In genomic region chr3:55434789-55435188, GRCh38 we compare ENCODE assay signal across 9 cellular contexts. TPM values are rescaled to one million over a fixed set of nuclear protein-coding genes. Genes with fewer than 3 reads are reported as not detected.
A peak's percentile ranks its signal among the peaks of the same experiment; 100 is the strongest.
DNase-seq lines count a peak whose midpoint lies in the region; ATAC-seq, FAIRE-seq and TF ChIP-seq lines count a peak whose summit lies in the region.
"Had no signal": no experiment of that assay in that cellular context is flagged by ENCODE, and none has a peak within 500 bp of the region (broad histone marks: within the 10 kb centered on the region; RNA-seq: fewer than 3 reads in every experiment).

No MANE protein-coding gene starts in this region.

- H3K27me3 ChIP-seq in A673 (replicated peaks; ENCODE audit: insufficient read depth, low read depth, low read length, poor library complexity) (no peaks in the 10 kb centered on the region), PC-9 (ENCODE audit: insufficient read depth, low read depth) (no peaks in the 10 kb centered on the region)
- H3K27me3 ChIP-seq: tibial nerve had no signal

- H3K9me2 ChIP-seq in PC-9 (ENCODE audit: insufficient read depth) = no peaks in the 10 kb centered on the region; the same call in 1 of the 2 replicates

- POLR2A ChIA-PET in A673 (lab: Charles Lee; ENCODE audit: low non-redundant PET) = no interaction called here
- POLR2A ChIA-PET in PC-9 (lab: Charles Lee; ENCODE audit: unreplicated experiment) = no interaction called here

- intact Hi-C loops in A673 (cut with micrococcal nuclease; ENCODE audit: unreplicated experiment) = no loop called here
- intact Hi-C loops in PC-9 (cut with micrococcal nuclease; ENCODE audit: unreplicated experiment) = no loop called here

- H3K9me3 ChIP-seq in A673 (ENCODE audit: low read depth, low read length, poor library complexity, severe bottlenecking) (no peaks in the 10 kb centered on the region), PC-9 (ENCODE audit: insufficient read depth, low read depth) (peaks cover 4% of the 10 kb centered on the region)
- H3K9me3 ChIP-seq: tibial nerve had no signal

- no peak for FAIRE-seq in H54 (lab: Jason Lieb, UNC)

- TF ChIP-seq CTCF in A673 (conservative IDR thresholded peaks at IDR 0.05; ENCODE audit: low read depth, low read length) (peak; percentile 56), GM13976 (IDR thresholded peaks at IDR 0.05; ENCODE audit: borderline replicate concordance, control extremely low read depth, extremely low read depth, insufficient read depth, missing control alignments) (peak; percentile 70), PC-9 (conservative IDR thresholded peaks at IDR 0.05) (peak; percentile 53), fibroblast of pulmonary artery (IDR thresholded peaks at IDR 0.05; ENCODE audit: low read length, missing control alignments) (peak; percentile 69)

- no TSS peak for BruUV-seq in A673 (replicated peaks; lab: Mats Ljungman, UMichigan)
- BruUV-seq in PC-9 (replicated peaks; lab: Mats Ljungman, UMichigan) = no TSS peak

- H3K79me2 ChIP-seq in PC-9 (ENCODE audit: low read depth) = no peaks in the 10 kb centered on the region

- no peaks in the 10 kb centered on the region for H3F3A ChIP-seq in PC-9 (ENCODE audit: insufficient read depth, low read depth)

- H3K4me1 ChIP-seq in A673 (ENCODE audit: insufficient read depth, low read length, poor library complexity, severe bottlenecking) (no peaks in the 10 kb centered on the region), PC-9 (replicated peaks; ENCODE audit: insufficient read depth) (no peaks in the 10 kb centered on the region)
- H3K4me1 ChIP-seq: tibial nerve had no signal

- H3K27ac ChIP-seq in A673 (ENCODE audit: low read depth, low read length, poor library complexity, severe bottlenecking) (no peak overlapping the region), PC-9 (no peak overlapping the region)
- H3K27ac ChIP-seq: tibial nerve had no signal

- H4K20me1 ChIP-seq in PC-9 (ENCODE audit: insufficient read depth) = no peaks in the 10 kb centered on the region

- H3K4me2 ChIP-seq in PC-9 = no peak overlapping the region

- no peak overlapping the region for H2AFZ ChIP-seq in PC-9

- H3K4me3 ChIP-seq in A673 (ENCODE audit: low read depth, low read length, poor library complexity, severe bottlenecking) (no peak overlapping the region), PC-9 (no peak overlapping the region), fibroblast of pulmonary artery (replicated peaks; ENCODE audit: low read depth, low read length) (no peak overlapping the region)
- H3K4me3 ChIP-seq: tibial nerve had no signal

- ATAC-seq in GM19324 (IDR thresholded peaks at IDR 0.05; ENCODE audit: low FRiP score, unreplicated experiment) = no peak

- H3K36me3 ChIP-seq in A673 (ENCODE audit: insufficient read depth, low read length, poor library complexity, severe bottlenecking) (no peaks in the 10 kb centered on the region), PC-9 (ENCODE audit: low read depth) (no peaks in the 10 kb centered on the region)
- H3K36me3 ChIP-seq: tibial nerve had no signal

- in situ Hi-C loops in GM13976 (cut with MboI; ENCODE audit: low sequenced_read_pairs, unreplicated experiment) = no loop called here

- CTCF ChIA-PET in A673 (lab: Charles Lee) = no interaction called here
- CTCF ChIA-PET in PC-9 (lab: Charles Lee) = interaction anchor here (0.6 kb wide), 1 partner anchor 238 kb away, joined by 3 read pairs; no protein-coding TSS in a partner anchor

- TF ChIP-seq POLR2A in H54 (IDR thresholded peaks at IDR 0.05; ENCODE audit: low read depth, low read length) = no peak

- DNase-seq in A673 (ENCODE audit: low spot score) (peak; percentile 42), GM13976 (ENCODE audit: low spot score) (peak; percentile 18), PC-9 (no peak), fibroblast of pulmonary artery (ENCODE audit: low read depth) (peak; percentile 55), NCI-H345 treated with DMSO at 0.1 percent for 48 hours (lab: John Stamatoyannopoulos, UW; ENCODE audit: unreplicated experiment) (no peak), NCI-H2107 (lab: John Stamatoyannopoulos, UW) (no peak), H54 (ENCODE audit: insufficient read length, low spot score) (no peak)

RNA-seq across cellular contexts. Expression of gene WNT5A, which starts 52.3 kb away (rescaled TPM):
- total RNA-seq in A673 (2021) = 15.7 and 18.9 TPM in 2 replicates
- total RNA-seq in PC-9 (2021) = 146 and 174 TPM in 2 replicates

Comparison
In these comparisons a context has a peak if more than half of its experiments do, and no peak if none do; other contexts are left out.
1. DNase-seq: peak in A673 (single experiment), GM13976 (single experiment) and fibroblast of pulmonary artery (single experiment); none in PC-9 (0 of 2), NCI-H345 treated with DMSO at 0.1 percent for 48 hours (single experiment), NCI-H2107 (single experiment) and H54 (single experiment).
2. Peak in every context shown above with its lines, with median percentiles within 50 percentile points of each other: CTCF ChIP-seq.